1 cellular context compared by ENCODE assay signal in the genomic region with DNA sequence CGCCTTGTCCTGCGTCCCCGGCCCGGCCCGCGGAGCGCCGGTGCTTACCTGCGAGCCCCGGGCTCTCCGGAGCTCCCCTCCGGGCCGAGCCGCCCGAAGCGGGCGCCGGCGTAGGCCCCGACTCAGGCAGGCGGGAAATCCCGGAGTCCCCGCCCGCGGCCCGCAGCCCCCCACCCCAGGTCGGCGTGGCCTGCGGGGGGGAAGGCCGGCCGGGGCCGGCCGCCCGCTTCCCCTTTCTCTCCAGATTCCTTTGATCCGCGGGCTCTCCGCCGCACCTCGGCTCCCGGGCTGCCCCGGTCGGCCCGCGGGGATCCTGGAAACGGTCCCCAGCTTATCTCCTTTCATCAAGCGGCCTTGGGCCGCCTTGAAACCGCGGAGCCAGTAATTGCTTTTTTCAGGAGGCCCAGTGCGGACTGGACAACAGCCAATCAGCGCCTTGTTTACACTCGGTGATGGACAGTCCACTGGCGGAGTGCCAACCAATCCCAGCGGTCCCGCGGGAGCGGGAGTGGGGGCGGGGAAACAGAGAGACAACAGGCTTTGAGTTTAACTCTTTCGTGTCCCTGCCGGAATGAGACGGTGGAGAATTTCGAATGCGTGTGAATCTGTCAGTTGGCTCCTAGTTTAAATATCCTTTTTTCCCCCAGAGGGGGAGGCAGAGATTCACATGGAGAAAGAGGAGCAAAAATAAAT.
TF ChIP-seq lines count a peak whose summit lies in the region.

No MANE protein-coding gene starts in this region.

TF ChIP-seq in HepG2, 621 proteins besides CTCF, POLR2A, EP300 and RAD21 (continued from another document and continues in another):
- TF ChIP-seq, protein P1, sequence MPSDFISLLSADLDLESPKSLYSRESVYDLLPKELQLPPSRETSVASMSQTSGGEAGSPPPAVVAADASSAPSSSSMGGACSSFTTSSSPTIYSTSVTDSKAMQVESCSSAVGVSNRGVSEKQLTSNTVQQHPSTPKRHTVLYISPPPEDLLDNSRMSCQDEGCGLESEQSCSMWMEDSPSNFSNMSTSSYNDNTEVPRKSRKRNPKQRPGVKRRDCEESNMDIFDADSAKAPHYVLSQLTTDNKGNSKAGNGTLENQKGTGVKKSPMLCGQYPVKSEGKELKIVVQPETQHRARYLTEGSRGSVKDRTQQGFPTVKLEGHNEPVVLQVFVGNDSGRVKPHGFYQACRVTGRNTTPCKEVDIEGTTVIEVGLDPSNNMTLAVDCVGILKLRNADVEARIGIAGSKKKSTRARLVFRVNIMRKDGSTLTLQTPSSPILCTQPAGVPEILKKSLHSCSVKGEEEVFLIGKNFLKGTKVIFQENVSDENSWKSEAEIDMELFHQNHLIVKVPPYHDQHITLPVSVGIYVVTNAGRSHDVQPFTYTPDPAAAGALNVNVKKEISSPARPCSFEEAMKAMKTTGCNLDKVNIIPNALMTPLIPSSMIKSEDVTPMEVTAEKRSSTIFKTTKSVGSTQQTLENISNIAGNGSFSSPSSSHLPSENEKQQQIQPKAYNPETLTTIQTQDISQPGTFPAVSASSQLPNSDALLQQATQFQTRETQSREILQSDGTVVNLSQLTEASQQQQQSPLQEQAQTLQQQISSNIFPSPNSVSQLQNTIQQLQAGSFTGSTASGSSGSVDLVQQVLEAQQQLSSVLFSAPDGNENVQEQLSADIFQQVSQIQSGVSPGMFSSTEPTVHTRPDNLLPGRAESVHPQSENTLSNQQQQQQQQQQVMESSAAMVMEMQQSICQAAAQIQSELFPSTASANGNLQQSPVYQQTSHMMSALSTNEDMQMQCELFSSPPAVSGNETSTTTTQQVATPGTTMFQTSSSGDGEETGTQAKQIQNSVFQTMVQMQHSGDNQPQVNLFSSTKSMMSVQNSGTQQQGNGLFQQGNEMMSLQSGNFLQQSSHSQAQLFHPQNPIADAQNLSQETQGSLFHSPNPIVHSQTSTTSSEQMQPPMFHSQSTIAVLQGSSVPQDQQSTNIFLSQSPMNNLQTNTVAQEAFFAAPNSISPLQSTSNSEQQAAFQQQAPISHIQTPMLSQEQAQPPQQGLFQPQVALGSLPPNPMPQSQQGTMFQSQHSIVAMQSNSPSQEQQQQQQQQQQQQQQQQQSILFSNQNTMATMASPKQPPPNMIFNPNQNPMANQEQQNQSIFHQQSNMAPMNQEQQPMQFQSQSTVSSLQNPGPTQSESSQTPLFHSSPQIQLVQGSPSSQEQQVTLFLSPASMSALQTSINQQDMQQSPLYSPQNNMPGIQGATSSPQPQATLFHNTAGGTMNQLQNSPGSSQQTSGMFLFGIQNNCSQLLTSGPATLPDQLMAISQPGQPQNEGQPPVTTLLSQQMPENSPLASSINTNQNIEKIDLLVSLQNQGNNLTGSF (CRISPR knock-in tag; IDR thresholded peaks at IDR 0.05): peak; percentile 68; the same call in 1 of the 2 replicates
- TF ChIP-seq, protein P2, sequence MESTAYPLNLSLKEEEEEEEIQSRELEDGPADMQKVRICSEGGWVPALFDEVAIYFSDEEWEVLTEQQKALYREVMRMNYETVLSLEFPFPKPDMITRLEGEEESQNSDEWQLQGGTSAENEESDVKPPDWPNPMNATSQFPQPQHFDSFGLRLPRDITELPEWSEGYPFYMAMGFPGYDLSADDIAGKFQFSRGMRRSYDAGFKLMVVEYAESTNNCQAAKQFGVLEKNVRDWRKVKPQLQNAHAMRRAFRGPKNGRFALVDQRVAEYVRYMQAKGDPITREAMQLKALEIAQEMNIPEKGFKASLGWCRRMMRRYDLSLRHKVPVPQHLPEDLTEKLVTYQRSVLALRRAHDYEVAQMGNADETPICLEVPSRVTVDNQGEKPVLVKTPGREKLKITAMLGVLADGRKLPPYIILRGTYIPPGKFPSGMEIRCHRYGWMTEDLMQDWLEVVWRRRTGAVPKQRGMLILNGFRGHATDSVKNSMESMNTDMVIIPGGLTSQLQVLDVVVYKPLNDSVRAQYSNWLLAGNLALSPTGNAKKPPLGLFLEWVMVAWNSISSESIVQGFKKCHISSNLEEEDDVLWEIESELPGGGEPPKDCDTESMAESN (CRISPR knock-in tag; conservative IDR thresholded peaks at IDR 0.05): peak; percentile 75
- TF ChIP-seq, protein P3, sequence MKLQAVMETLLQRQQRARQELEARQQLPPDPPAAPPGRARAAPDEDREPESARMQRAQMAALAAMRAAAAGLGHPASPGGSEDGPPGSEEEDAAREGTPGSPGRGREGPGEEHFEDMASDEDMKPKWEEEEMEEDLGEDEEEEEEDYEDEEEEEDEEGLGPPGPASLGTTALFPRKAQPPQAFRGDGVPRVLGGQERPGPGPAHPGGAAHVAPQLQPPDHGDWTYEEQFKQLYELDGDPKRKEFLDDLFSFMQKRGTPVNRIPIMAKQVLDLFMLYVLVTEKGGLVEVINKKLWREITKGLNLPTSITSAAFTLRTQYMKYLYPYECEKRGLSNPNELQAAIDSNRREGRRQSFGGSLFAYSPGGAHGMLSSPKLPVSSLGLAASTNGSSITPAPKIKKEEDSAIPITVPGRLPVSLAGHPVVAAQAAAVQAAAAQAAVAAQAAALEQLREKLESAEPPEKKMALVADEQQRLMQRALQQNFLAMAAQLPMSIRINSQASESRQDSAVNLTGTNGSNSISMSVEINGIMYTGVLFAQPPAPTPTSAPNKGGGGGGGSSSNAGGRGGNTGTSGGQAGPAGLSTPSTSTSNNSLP (IDR thresholded peaks at IDR 0.05; ENCODE audit: low read depth, low read length): peak; percentile 28; the same call in 1 of the 2 replicates
- TF ChIP-seq HNF4G (IDR thresholded peaks at IDR 0.05; ENCODE audit: borderline replicate concordance, low read depth, low read length): peak; percentile 69; the same call in 1 of the 2 replicates
- 0 out of 2 replicates have a peak, but pooled peaks have one; percentile 57 for TF ChIP-seq HNF4G (CRISPR knock-in tag; IDR thresholded peaks at IDR 0.05; ENCODE audit: borderline replicate concordance, low read depth)
- peak; percentile 73; the same call in 1 of the 2 replicates for TF ChIP-seq KLF9 (CRISPR knock-in tag; IDR thresholded peaks at IDR 0.05; ENCODE audit: low read depth)
- TF ChIP-seq HES4 (CRISPR knock-in tag; IDR thresholded peaks at IDR 0.05; ENCODE audit: borderline replicate concordance): peak; percentile 58; the same call in 1 of the 2 replicates
- TF ChIP-seq, protein P4, sequence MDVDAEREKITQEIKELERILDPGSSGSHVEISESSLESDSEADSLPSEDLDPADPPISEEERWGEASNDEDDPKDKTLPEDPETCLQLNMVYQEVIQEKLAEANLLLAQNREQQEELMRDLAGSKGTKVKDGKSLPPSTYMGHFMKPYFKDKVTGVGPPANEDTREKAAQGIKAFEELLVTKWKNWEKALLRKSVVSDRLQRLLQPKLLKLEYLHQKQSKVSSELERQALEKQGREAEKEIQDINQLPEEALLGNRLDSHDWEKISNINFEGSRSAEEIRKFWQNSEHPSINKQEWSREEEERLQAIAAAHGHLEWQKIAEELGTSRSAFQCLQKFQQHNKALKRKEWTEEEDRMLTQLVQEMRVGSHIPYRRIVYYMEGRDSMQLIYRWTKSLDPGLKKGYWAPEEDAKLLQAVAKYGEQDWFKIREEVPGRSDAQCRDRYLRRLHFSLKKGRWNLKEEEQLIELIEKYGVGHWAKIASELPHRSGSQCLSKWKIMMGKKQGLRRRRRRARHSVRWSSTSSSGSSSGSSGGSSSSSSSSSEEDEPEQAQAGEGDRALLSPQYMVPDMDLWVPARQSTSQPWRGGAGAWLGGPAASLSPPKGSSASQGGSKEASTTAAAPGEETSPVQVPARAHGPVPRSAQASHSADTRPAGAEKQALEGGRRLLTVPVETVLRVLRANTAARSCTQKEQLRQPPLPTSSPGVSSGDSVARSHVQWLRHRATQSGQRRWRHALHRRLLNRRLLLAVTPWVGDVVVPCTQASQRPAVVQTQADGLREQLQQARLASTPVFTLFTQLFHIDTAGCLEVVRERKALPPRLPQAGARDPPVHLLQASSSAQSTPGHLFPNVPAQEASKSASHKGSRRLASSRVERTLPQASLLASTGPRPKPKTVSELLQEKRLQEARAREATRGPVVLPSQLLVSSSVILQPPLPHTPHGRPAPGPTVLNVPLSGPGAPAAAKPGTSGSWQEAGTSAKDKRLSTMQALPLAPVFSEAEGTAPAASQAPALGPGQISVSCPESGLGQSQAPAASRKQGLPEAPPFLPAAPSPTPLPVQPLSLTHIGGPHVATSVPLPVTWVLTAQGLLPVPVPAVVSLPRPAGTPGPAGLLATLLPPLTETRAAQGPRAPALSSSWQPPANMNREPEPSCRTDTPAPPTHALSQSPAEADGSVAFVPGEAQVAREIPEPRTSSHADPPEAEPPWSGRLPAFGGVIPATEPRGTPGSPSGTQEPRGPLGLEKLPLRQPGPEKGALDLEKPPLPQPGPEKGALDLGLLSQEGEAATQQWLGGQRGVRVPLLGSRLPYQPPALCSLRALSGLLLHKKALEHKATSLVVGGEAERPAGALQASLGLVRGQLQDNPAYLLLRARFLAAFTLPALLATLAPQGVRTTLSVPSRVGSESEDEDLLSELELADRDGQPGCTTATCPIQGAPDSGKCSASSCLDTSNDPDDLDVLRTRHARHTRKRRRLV (CRISPR knock-in tag; IDR thresholded peaks at IDR 0.05): peak; percentile 69; the same call in 1 of the 2 replicates
- TF ChIP-seq ZNF788 (CRISPR knock-in tag; IDR thresholded peaks at IDR 0.05; ENCODE audit: borderline replicate concordance): peak; percentile 95
- TF ChIP-seq ZNF331 (CRISPR knock-in tag; IDR thresholded peaks at IDR 0.05): peak; percentile 76
- TF ChIP-seq ZNF670 (CRISPR knock-in tag; IDR thresholded peaks at IDR 0.05; ENCODE audit: borderline replicate concordance): peak; percentile 79
- TF ChIP-seq HOXA7 (CRISPR knock-in tag; IDR thresholded peaks at IDR 0.05): no peak
- peak; percentile 53 for TF ChIP-seq ZNF501 (CRISPR knock-in tag; IDR thresholded peaks at IDR 0.05)
- TF ChIP-seq, protein P5, sequence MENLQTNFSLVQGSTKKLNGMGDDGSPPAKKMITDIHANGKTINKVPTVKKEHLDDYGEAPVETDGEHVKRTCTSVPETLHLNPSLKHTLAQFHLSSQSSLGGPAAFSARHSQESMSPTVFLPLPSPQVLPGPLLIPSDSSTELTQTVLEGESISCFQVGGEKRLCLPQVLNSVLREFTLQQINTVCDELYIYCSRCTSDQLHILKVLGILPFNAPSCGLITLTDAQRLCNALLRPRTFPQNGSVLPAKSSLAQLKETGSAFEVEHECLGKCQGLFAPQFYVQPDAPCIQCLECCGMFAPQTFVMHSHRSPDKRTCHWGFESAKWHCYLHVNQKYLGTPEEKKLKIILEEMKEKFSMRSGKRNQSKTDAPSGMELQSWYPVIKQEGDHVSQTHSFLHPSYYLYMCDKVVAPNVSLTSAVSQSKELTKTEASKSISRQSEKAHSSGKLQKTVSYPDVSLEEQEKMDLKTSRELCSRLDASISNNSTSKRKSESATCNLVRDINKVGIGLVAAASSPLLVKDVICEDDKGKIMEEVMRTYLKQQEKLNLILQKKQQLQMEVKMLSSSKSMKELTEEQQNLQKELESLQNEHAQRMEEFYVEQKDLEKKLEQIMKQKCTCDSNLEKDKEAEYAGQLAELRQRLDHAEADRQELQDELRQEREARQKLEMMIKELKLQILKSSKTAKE (CRISPR knock-in tag; IDR thresholded peaks at IDR 0.05; ENCODE audit: borderline replicate concordance): peak; percentile 63; the same call in 1 of the 2 replicates
- TF ChIP-seq ZNF841 (CRISPR knock-in tag; IDR thresholded peaks at IDR 0.05; ENCODE audit: borderline replicate concordance): peak; percentile 85
- TF ChIP-seq ASH2L (IDR thresholded peaks at IDR 0.05; ENCODE audit: insufficient read length, low read depth, low read length): peak; percentile 87
- TF ChIP-seq ZNF569 (CRISPR knock-in tag; IDR thresholded peaks at IDR 0.05; ENCODE audit: borderline replicate concordance): no peak
- TF ChIP-seq YY1 (IDR thresholded peaks at IDR 0.05; ENCODE audit: insufficient read depth, insufficient replicate concordance, low read depth, low read length): peak; percentile 61
- TF ChIP-seq, protein P6, sequence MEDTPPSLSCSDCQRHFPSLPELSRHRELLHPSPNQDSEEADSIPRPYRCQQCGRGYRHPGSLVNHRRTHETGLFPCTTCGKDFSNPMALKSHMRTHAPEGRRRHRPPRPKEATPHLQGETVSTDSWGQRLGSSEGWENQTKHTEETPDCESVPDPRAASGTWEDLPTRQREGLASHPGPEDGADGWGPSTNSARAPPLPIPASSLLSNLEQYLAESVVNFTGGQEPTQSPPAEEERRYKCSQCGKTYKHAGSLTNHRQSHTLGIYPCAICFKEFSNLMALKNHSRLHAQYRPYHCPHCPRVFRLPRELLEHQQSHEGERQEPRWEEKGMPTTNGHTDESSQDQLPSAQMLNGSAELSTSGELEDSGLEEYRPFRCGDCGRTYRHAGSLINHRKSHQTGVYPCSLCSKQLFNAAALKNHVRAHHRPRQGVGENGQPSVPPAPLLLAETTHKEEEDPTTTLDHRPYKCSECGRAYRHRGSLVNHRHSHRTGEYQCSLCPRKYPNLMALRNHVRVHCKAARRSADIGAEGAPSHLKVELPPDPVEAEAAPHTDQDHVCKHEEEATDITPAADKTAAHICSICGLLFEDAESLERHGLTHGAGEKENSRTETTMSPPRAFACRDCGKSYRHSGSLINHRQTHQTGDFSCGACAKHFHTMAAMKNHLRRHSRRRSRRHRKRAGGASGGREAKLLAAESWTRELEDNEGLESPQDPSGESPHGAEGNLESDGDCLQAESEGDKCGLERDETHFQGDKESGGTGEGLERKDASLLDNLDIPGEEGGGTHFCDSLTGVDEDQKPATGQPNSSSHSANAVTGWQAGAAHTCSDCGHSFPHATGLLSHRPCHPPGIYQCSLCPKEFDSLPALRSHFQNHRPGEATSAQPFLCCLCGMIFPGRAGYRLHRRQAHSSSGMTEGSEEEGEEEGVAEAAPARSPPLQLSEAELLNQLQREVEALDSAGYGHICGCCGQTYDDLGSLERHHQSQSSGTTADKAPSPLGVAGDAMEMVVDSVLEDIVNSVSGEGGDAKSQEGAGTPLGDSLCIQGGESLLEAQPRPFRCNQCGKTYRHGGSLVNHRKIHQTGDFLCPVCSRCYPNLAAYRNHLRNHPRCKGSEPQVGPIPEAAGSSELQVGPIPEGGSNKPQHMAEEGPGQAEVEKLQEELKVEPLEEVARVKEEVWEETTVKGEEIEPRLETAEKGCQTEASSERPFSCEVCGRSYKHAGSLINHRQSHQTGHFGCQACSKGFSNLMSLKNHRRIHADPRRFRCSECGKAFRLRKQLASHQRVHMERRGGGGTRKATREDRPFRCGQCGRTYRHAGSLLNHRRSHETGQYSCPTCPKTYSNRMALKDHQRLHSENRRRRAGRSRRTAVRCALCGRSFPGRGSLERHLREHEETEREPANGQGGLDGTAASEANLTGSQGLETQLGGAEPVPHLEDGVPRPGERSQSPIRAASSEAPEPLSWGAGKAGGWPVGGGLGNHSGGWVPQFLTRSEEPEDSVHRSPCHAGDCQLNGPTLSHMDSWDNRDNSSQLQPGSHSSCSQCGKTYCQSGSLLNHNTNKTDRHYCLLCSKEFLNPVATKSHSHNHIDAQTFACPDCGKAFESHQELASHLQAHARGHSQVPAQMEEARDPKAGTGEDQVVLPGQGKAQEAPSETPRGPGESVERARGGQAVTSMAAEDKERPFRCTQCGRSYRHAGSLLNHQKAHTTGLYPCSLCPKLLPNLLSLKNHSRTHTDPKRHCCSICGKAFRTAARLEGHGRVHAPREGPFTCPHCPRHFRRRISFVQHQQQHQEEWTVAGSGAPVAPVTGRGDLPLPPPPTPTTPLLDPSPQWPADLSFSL (CRISPR knock-in tag; IDR thresholded peaks at IDR 0.05): no peak
- TF ChIP-seq KLF11 (CRISPR knock-in tag; IDR thresholded peaks at IDR 0.05): peak; percentile 64; the same call in 1 of the 2 replicates
- TF ChIP-seq, protein P7, sequence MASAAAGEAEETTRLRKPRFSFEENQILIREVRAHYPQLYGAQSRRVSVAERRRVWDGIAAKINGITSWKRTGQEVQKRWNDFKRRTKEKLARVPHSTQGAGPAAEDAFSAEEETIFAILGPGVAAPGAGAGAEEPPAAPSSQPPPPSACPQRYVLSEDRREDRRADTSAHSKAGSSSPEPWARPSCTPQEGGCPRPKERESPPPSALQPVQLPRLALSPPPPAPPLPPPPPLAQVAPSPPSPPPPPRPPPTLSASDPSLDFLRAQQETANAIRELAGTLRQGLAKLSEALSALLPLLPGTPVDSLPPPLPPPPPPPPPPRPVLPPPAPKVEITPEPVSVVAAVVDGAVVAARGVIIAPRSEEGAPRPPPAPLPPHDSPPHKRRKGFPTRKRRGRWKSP (CRISPR knock-in tag; IDR thresholded peaks at IDR 0.05): no peak
- peak; percentile 92 for TF ChIP-seq HOXA3 (CRISPR knock-in tag; IDR thresholded peaks at IDR 0.05)
- no peak for TF ChIP-seq CEBPB (IDR thresholded peaks at IDR 0.05; ENCODE audit: borderline replicate concordance, low read depth, low read length)
- no peak for TF ChIP-seq ZNF30 (CRISPR knock-in tag; IDR thresholded peaks at IDR 0.05)
